ENCODE assay signal across 1 cellular context in genomic region chr21:17501107-17502006, GRCh38.
TF ChIP-seq lines count a peak whose summit lies in the region.

No MANE protein-coding gene starts in this region.

TF ChIP-seq in HepG2, 621 proteins besides CTCF, POLR2A, EP300 and RAD21 (continued from another document and continues in another):
- 0 out of 2 replicates have a peak, but pooled peaks have one; percentile 31 for TF ChIP-seq PRDM10 (CRISPR knock-in tag; IDR thresholded peaks at IDR 0.05; ENCODE audit: low read depth)
- no peak for TF ChIP-seq GRHL1 (CRISPR knock-in tag; conservative IDR thresholded peaks at IDR 0.05)
- no peak for TF ChIP-seq MLXIP (CRISPR knock-in tag; IDR thresholded peaks at IDR 0.05; ENCODE audit: borderline replicate concordance)
- TF ChIP-seq ZNF792 (CRISPR knock-in tag; IDR thresholded peaks at IDR 0.05), result peak; percentile 50; the same call in 1 of the 2 replicates
- TF ChIP-seq ZFP41 (CRISPR knock-in tag; IDR thresholded peaks at IDR 0.05; ENCODE audit: borderline replicate concordance), result no peak
- TF ChIP-seq CENPBD1 (CRISPR knock-in tag; IDR thresholded peaks at IDR 0.05; ENCODE audit: borderline replicate concordance, low read depth), result no peak
- TF ChIP-seq BCL3 (CRISPR knock-in tag; IDR thresholded peaks at IDR 0.05), result no peak
- TF ChIP-seq AFF4 (CRISPR knock-in tag; IDR thresholded peaks at IDR 0.05), result no peak
- TF ChIP-seq ZNF878 (CRISPR knock-in tag; IDR thresholded peaks at IDR 0.05), result 0 out of 2 replicates have a peak, but pooled peaks have one; percentile 52
- TF ChIP-seq ZNF383 (CRISPR knock-in tag; IDR thresholded peaks at IDR 0.05; ENCODE audit: borderline replicate concordance), result no peak
- 0 out of 2 replicates have a peak, but pooled peaks have one; percentile 10 for TF ChIP-seq AKAP8 (CRISPR knock-in tag; IDR thresholded peaks at IDR 0.05)
- peak; percentile 78; the same call in 1 of the 2 replicates for TF ChIP-seq THRA (CRISPR knock-in tag; IDR thresholded peaks at IDR 0.05; ENCODE audit: borderline replicate concordance)
- no peak for TF ChIP-seq THAP7 (CRISPR knock-in tag; IDR thresholded peaks at IDR 0.05)
- no peak for TF ChIP-seq NFKB2 (CRISPR knock-in tag; IDR thresholded peaks at IDR 0.05; ENCODE audit: borderline replicate concordance)
- TF ChIP-seq FLYWCH1 (CRISPR knock-in tag; IDR thresholded peaks at IDR 0.05), result no peak
- no peak for TF ChIP-seq ZNF737 (CRISPR knock-in tag; IDR thresholded peaks at IDR 0.05; ENCODE audit: borderline replicate concordance)
- no peak for TF ChIP-seq DR1 (CRISPR knock-in tag; IDR thresholded peaks at IDR 0.05)
- TF ChIP-seq PAXIP1 (CRISPR knock-in tag; conservative IDR thresholded peaks at IDR 0.05), result peak; percentile 95
- peak; percentile 92 for TF ChIP-seq ZKSCAN8 (CRISPR knock-in tag; IDR thresholded peaks at IDR 0.05; ENCODE audit: borderline replicate concordance)
- no peak for TF ChIP-seq ZBTB37 (CRISPR knock-in tag; IDR thresholded peaks at IDR 0.05)
- TF ChIP-seq NKX3-1 (CRISPR knock-in tag; IDR thresholded peaks at IDR 0.05), result peak; percentile 90; the same call in 1 of the 2 replicates
- no peak for TF ChIP-seq CEBPZ (IDR thresholded peaks at IDR 0.05; ENCODE audit: low read length)
- TF ChIP-seq ZNF839 (CRISPR knock-in tag; IDR thresholded peaks at IDR 0.05; ENCODE audit: borderline replicate concordance), result no peak
- no peak for TF ChIP-seq ZNF747 (CRISPR knock-in tag; IDR thresholded peaks at IDR 0.05; ENCODE audit: borderline replicate concordance)
- no peak for TF ChIP-seq CCDC6 (CRISPR knock-in tag; IDR thresholded peaks at IDR 0.05)
